ENCODE assay signal across 21 cellular contexts in genomic region chr2:240663791-240664190, GRCh38. TPM values are rescaled to one million over a fixed set of nuclear protein-coding genes. Genes with fewer than 3 reads are reported as not detected.
"Had no signal": no experiment of that assay in that cellular context is flagged by ENCODE, and none has a peak within 500 bp of the region (broad histone marks: within the 10 kb centered on the region; RNA-seq: fewer than 3 reads in every experiment).

No MANE protein-coding gene starts in this region.

- ATAC-seq: esophagus mucosa; heart left ventricle; stimulated activated naive B cell treated with anti-CD40 and anti-IgM and Interleukin-4, amounts not matched to agents 10 μg/mL and 1 μg/mL and 100 μg/mL, for 72 hours; T-cell had no signal

- H3K36me3 ChIP-seq: breast epithelium, heart left ventricle, tibial artery, uterus had no signal

- H3K27me3 ChIP-seq: breast epithelium, uterus had no signal

- H3K36me3 Mint-ChIP-seq: activated naive CD8-positive, alpha-beta T cell treated with anti-CD3 and anti-CD28 coated beads, Interleukin-2, amount 10 ng/mL, durations not matched to agents 7 days and 5 days; stimulated activated naive B cell treated with anti-CD40 and anti-IgM and Interleukin-4, amounts not matched to agents 10 μg/mL and 1 μg/mL and 100 μg/mL, for 72 hours had no signal

- H3K4me3 ChIP-seq: breast epithelium, dorsolateral prefrontal cortex, heart left ventricle, tibial artery, uterus had no signal

- FAIRE-seq: endometrium had no signal

- H3K4me1 ChIP-seq: breast epithelium, heart left ventricle, tibial artery, uterus had no signal

- H3K27ac Mint-ChIP-seq: activated naive CD8-positive, alpha-beta T cell treated with anti-CD3 and anti-CD28 coated beads, Interleukin-2, amount 10 ng/mL, durations not matched to agents 7 days and 5 days; immature natural killer cell; nephron; stimulated activated naive B cell treated with anti-CD40 and anti-IgM and Interleukin-4, amounts not matched to agents 10 μg/mL and 1 μg/mL and 100 μg/mL, for 72 hours; T-cell had no signal

- H3K4me3 Mint-ChIP-seq: activated naive CD8-positive, alpha-beta T cell treated with anti-CD3 and anti-CD28 coated beads, Interleukin-2, amount 10 ng/mL, durations not matched to agents 7 days and 5 days; immature natural killer cell; nephron; stimulated activated naive B cell treated with anti-CD40 and anti-IgM and Interleukin-4, amounts not matched to agents 10 μg/mL and 1 μg/mL and 100 μg/mL, for 72 hours; T-cell had no signal

- H3K4me1 Mint-ChIP-seq: activated naive CD8-positive, alpha-beta T cell treated with anti-CD3 and anti-CD28 coated beads, Interleukin-2, amount 10 ng/mL, durations not matched to agents 7 days and 5 days; immature natural killer cell; nephron; stimulated activated naive B cell treated with anti-CD40 and anti-IgM and Interleukin-4, amounts not matched to agents 10 μg/mL and 1 μg/mL and 100 μg/mL, for 72 hours; T-cell had no signal

- H3K27ac ChIP-seq: breast epithelium, dorsolateral prefrontal cortex, heart left ventricle, tibial artery, uterus had no signal

- DNase-seq: activated CD4-positive, CD25-positive, alpha-beta regulatory T cell treated with anti-CD3 and anti-CD28 coated beads, Interleukin-2, amount 50 U/mL, for 72 hours; activated naive CD4-positive, alpha-beta T cell; activated naive CD8-positive, alpha-beta T cell treated with anti-CD3 and anti-CD28 coated beads, Interleukin-2, amount 10 ng/mL, durations not matched to agents 7 days and 5 days; dorsolateral prefrontal cortex; foreskin fibroblast; heart left ventricle; immature natural killer cell; stimulated activated CD4-positive, alpha-beta T cell treated with anti-CD3 and anti-CD28 coated beads, Interleukin-1b, Interleukin-23, amount 100 ng/mL, for 48 hours; stimulated activated naive B cell treated with anti-CD40 and anti-IgM and Interleukin-4, amounts not matched to agents 10 μg/mL and 1 μg/mL and 100 μg/mL, for 72 hours; T-cell; T1000; tibial artery; uterus had no signal

RNA-seq across cellular contexts. Expression of gene AQP12B, which starts 18.9 kb away (rescaled TPM):
- total RNA-seq: activated CD8-positive, alpha-beta memory T cell treated with anti-CD3 and anti-CD28 coated beads for 36 hours; activated naive CD8-positive, alpha-beta T cell treated with anti-CD3 and anti-CD28 coated beads, Interleukin-2, amount 10 ng/mL, durations not matched to agents 7 days and 5 days; breast epithelium; dorsolateral prefrontal cortex; esophagus mucosa; heart left ventricle; liver; mesenteric fat pad; omental fat pad; T-cell; uterus had no signal
- polyA plus RNA-seq: heart left ventricle, immature natural killer cell, liver had no signal

RNA-seq across cellular contexts. Expression of gene AQP12A, which starts 27.9 kb away (rescaled TPM):
- total RNA-seq: activated CD8-positive, alpha-beta memory T cell treated with anti-CD3 and anti-CD28 coated beads for 36 hours; activated naive CD8-positive, alpha-beta T cell treated with anti-CD3 and anti-CD28 coated beads, Interleukin-2, amount 10 ng/mL, durations not matched to agents 7 days and 5 days; breast epithelium; dorsolateral prefrontal cortex; esophagus mucosa; heart left ventricle; liver; mesenteric fat pad; omental fat pad; T-cell; uterus had no signal
- polyA plus RNA-seq: heart left ventricle, immature natural killer cell, liver had no signal
